8 cellular contexts compared by ENCODE assay signal in the genomic region with DNA sequence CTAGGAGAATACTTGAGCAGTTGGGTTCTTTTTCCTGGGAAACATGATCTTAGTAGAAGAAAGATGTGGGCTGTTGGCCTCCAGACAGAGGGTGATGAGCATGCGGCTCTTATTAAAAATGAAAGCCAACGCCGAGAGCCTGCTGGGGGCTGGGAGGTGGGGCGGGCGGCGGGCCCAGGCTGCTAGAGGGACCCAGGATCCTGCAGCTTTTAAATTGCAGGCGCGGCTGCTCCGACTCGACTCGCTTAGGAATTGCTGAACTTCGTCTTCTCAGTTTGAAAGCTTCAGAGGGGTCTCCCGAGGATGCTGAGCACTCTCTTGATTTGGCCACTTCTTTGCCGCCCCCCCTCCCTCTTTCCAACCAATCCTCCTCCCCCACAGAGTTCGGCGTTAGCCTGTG. TPM values are rescaled to one million over a fixed set of nuclear protein-coding genes. Genes with fewer than 3 reads are reported as not detected.
DNase-seq lines count a peak whose midpoint lies in the region; ATAC-seq and TF ChIP-seq lines count a peak whose summit lies in the region.

No MANE protein-coding gene starts in this region.

- H3K9me3 ChIP-seq in PC-3 (ENCODE audit: low read length) (no peaks in the 10 kb centered on the region), right cardiac atrium (ENCODE audit: control insufficient read depth, low read length) (no peaks in the 10 kb centered on the region), gastrocnemius medialis (no peaks in the 10 kb centered on the region)

- peaks cover 58% of the 10 kb centered on the region for H3K79me2 ChIP-seq in PC-3 (ENCODE audit: low read length)

- in situ Hi-C loops in gastrocnemius medialis (cut with MboI; ENCODE audit: low sequenced_read_pairs in 4 of 4) = no loop called here

- peak overlapping the region; percentile 17 for H2AFZ ChIP-seq in PC-3 (ENCODE audit: low read length)

- peak overlapping the region; percentile 53 for H3K27ac ChIP-seq in PC-3 (ENCODE audit: low read length)
- H3K27ac ChIP-seq in right cardiac atrium (ENCODE audit: low read length) = peak overlapping the region; percentile 6
- H3K27ac ChIP-seq in gastrocnemius medialis = peak overlapping the region; percentile 87 to 96 (median 92)

- no peaks in the 10 kb centered on the region for H3K27me3 ChIP-seq in PC-3 (ENCODE audit: low read length)
- H3K27me3 ChIP-seq in right cardiac atrium (ENCODE audit: control insufficient read depth, insufficient read depth) = no peaks in the 10 kb centered on the region
- no peaks in the 10 kb centered on the region for H3K27me3 ChIP-seq in gastrocnemius medialis

- DNase-seq in NCI-H1694 treated with DMSO at 0.1 percent for 48 hours (lab: John Stamatoyannopoulos, UW) (peak; percentile 24), NCI-H1694 (lab: John Stamatoyannopoulos, UW) (no peak), PC-3 (peak; percentile 50), amniotic epithelial cell (ENCODE audit: low read depth) (peak; percentile 47), right cardiac atrium (peak in 2 of 3 donors; percentile 47 to 76), gastrocnemius medialis (peak; percentile 44 to 77)

- H3K9ac ChIP-seq in PC-3 (ENCODE audit: low read length) = peak overlapping the region; percentile 82

- H3K4me2 ChIP-seq in PC-3 (ENCODE audit: low read length) = peak overlapping the region; percentile 93

- BruUV-seq in PC-3 (replicated peaks; lab: Mats Ljungman, UMichigan) = no TSS peak

- peak overlapping the region; percentile 87 for H3K4me3 ChIP-seq in PC-3 (ENCODE audit: low read length)
- H3K4me3 ChIP-seq in right cardiac atrium (ENCODE audit: low read length) = peak overlapping the region; percentile 93
- peak overlapping the region; percentile 57 to 76 (median 68) for H3K4me3 ChIP-seq in gastrocnemius medialis

- no peaks in the 10 kb centered on the region; the same call in 1 of the 2 replicates for H4K20me1 ChIP-seq in PC-3 (ENCODE audit: low read length)

- CTCF ChIA-PET in PC-3 (lab: Charles Lee) = no interaction called here

- H3F3A ChIP-seq in PC-3 (ENCODE audit: low read length, unreplicated experiment) = no peaks in the 10 kb centered on the region

- peaks cover 7% of the 10 kb centered on the region; the same call in 1 of the 2 replicates for H3K36me3 ChIP-seq in PC-3 (ENCODE audit: low read depth, low read length)
- no peaks in the 10 kb centered on the region for H3K36me3 ChIP-seq in gastrocnemius medialis

- TF ChIP-seq CTCF in PC-3 (conservative IDR thresholded peaks at IDR 0.05; ENCODE audit: low read depth, low read length) = no peak
- TF ChIP-seq CTCF in gastrocnemius medialis (IDR thresholded peaks at IDR 0.05 in 4 of 5, conservative IDR thresholded peaks at IDR 0.05 in 1 of 5) = no peak

- ATAC-seq in PC-3 (peak; percentile 30), right cardiac atrium (peak; percentile 52 to 57), gastrocnemius medialis (peak; percentile 59 to 66), GM21825 (IDR thresholded peaks at IDR 0.05; ENCODE audit: unreplicated experiment) (no peak), GM21447 (IDR thresholded peaks at IDR 0.05; ENCODE audit: unreplicated experiment) (no peak)

- no peak for TF ChIP-seq POLR2A in gastrocnemius medialis (IDR thresholded peaks at IDR 0.05)

- intact Hi-C loops in PC-3 (cut with micrococcal nuclease) = loop anchor here (5.0 kb wide), 1 partner anchor 54 kb away; no protein-coding TSS in a partner anchor
- intact Hi-C loops in right cardiac atrium (cut with DNase I) = loop anchor here in 3 of 4 donors (5.0 to 10.0 kb wide), 3 partner anchors 59 to 69 kb away; no protein-coding TSS in a partner anchor
- intact Hi-C loops in gastrocnemius medialis (cut with DNase I; ENCODE audit: low total_unique reads) = loop anchor here (2.0 to 5.0 kb wide), 4 partner anchors 15 to 63 kb away; no protein-coding TSS in a partner anchor

- H3K4me1 ChIP-seq in PC-3 (ENCODE audit: insufficient read depth, low read length) (peaks cover 26% of the 10 kb centered on the region), right cardiac atrium (ENCODE audit: control insufficient read depth, insufficient read depth, low read length) (peaks cover 7% of the 10 kb centered on the region), gastrocnemius medialis (peaks cover 44 to 47% of the 10 kb centered on the region in 2 donors)

- WGBS in right cardiac atrium = 3% methylated on average over 16 of the region's 16 CpGs

- POLR2A ChIA-PET in PC-3 (lab: Charles Lee; ENCODE audit: unreplicated experiment) = interaction anchor here (0.6 kb wide), 1 partner anchor 31 kb away, joined by 3 read pairs; no protein-coding TSS in a partner anchor

- no peaks in the 10 kb centered on the region for H3K9me2 ChIP-seq in PC-3 (replicated peaks; ENCODE audit: low read length)

RNA-seq across cellular contexts. Expression of a gene that starts 1.2 kb away (rescaled TPM):
- total RNA-seq in PC-3 (2014; rRNA removed) (76.1 and 91.9 TPM in 2 replicates), right cardiac atrium (10 to 100 TPM; 50.6 to 71.1 (median 62.5) TPM), gastrocnemius medialis (100 to 1,000 TPM in 1 of 4 donors, 10 to 100 TPM in 3; 44.2 to 102 (median 59.3) TPM)
- polyA plus RNA-seq in right cardiac atrium = 32.0 TPM

Comparison
In these comparisons a context has a peak if more than half of its experiments do, and no peak if none do; other contexts are left out.
1. ATAC-seq: peak in PC-3 (single experiment), right cardiac atrium (2 of 2) and gastrocnemius medialis (2 of 2); none in GM21825 (single experiment) and GM21447 (single experiment).
2. H3K27ac ChIP-seq: peak in every context shown above with its lines; median percentile 92 in gastrocnemius medialis; 53 in PC-3; 6 in right cardiac atrium.
3. Peak in every context shown above with its lines, with median percentiles within 50 percentile points of each other: H3K4me3 ChIP-seq.